Comparison of ENCODE assay signal across 16 cellular contexts in the genomic region with DNA sequence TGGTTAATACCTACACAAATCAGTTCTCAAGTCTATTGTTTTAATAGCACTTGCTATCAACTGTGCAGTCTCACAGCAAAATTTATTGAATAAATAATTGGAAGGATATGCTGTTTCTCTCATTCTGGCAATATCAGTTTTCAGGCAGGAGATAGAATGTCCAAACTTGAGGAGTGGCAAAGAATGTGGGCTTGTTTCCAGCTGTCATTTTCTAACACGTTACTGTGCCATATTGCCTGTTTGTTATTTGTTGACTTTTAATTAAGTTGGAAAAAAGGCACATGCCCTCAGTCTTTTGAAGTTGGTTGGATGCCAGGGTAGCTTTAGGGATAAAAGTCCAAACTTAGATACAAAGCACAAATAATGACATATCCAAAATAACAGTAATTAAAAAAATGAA. TPM values are rescaled to one million over a fixed set of nuclear protein-coding genes. Genes with fewer than 3 reads are reported as not detected.
DNase-seq lines count a peak whose midpoint lies in the region; ATAC-seq, FAIRE-seq and TF ChIP-seq lines count a peak whose summit lies in the region.
"Had no signal": no experiment of that assay in that cellular context is flagged by ENCODE, and none has a peak within 500 bp of the region (broad histone marks: within the 10 kb centered on the region; RNA-seq: fewer than 3 reads in every experiment).

No MANE protein-coding gene starts in this region.

- CTCF ChIA-PET in HepG2 (lab: Yijun Ruan, JAX; ENCODE audit: low intra/inter-chr PET ratio, low total read pairs), result no interaction called here

- no peaks in the 10 kb centered on the region for H3K27me3 ChIP-seq in liver (ENCODE audit: control insufficient read depth in 4 of 4, insufficient read depth in 4 of 4, low read length in 3 of 4)
- no peaks in the 10 kb centered on the region for H3K27me3 ChIP-seq in HepG2 (ENCODE audit: control insufficient read depth in 1 of 2, insufficient read depth in 2 of 2, low read length in 2 of 2)
- H3K27me3 ChIP-seq in hepatocyte, result no peaks in the 10 kb centered on the region
- H3K27me3 ChIP-seq: Peyer's patch had no signal

- no peaks in the 10 kb centered on the region for H4K20me1 ChIP-seq in HepG2 (ENCODE audit: insufficient read depth, low read length)
- no peaks in the 10 kb centered on the region for H4K20me1 ChIP-seq in hepatocyte (ENCODE audit: insufficient read depth, poor library complexity, severe bottlenecking)

- DNase-seq in HepG2 (ENCODE audit: low spot score) (no peak), NCI-H2171 treated with DMSO at 0.1 percent for 48 hours (lab: John Stamatoyannopoulos, UW) (peak; percentile 89), left kidney (ENCODE audit: low read depth, low spot score) (peak; percentile 56), anterior cingulate cortex (lab: John Stamatoyannopoulos, UW) (no peak), OCI-M1 (lab: John Stamatoyannopoulos, UW) (no peak), hepatocyte (ENCODE audit: low spot score) (no peak)
- DNase-seq: HFFc6; KG1; NCI-H1092 treated with DMSO at 0.1 percent for 48 hours; NCI-H2081 treated with DMSO at 0.1 percent for 48 hours; NK-92 treated with Interleukin-12 subunit alpha and Interleukin-12 subunit beta, amount 100 ng/mL, for 24 hours; Peyer's patch had no signal

- TF ChIP-seq CTCF in liver (IDR thresholded peaks at IDR 0.05; ENCODE audit: low read depth, low read length, missing input control), result no peak
- no peak for TF ChIP-seq CTCF in HepG2 (CRISPR knock-in tag; IDR thresholded peaks at IDR 0.05)
- TF ChIP-seq CTCF in hepatocyte (IDR thresholded peaks at IDR 0.05; ENCODE audit: poor library complexity), result no peak

- no peak for ATAC-seq in HepG2
- ATAC-seq: A549 had no signal

- H3K4me3 ChIP-seq in liver (ENCODE audit: low read depth in 1 of 3, low read length in 3 of 3) (no peak overlapping the region), HepG2 (replicated peaks in 1 of 3; ENCODE audit: insufficient read depth in 1 of 3, low read depth in 2 of 3, low read length in 3 of 3) (no peak overlapping the region), hepatocyte (no peak overlapping the region)
- H3K4me3 ChIP-seq: A549, Peyer's patch had no signal

- no peak for FAIRE-seq in HepG2 (lab: Jason Lieb, UNC)
- FAIRE-seq: H54 had no signal

- H3K79me2 ChIP-seq in HepG2 (ENCODE audit: insufficient read depth, low read length) (no peaks in the 10 kb centered on the region), hepatocyte (no peaks in the 10 kb centered on the region)

- no peaks in the 10 kb centered on the region for H3K36me3 ChIP-seq in liver (ENCODE audit: control insufficient read depth in 4 of 4, insufficient read depth in 3 of 4, low read depth in 1 of 4, low read length in 3 of 4)
- H3K36me3 ChIP-seq in HepG2 (replicated peaks in 1 of 2; ENCODE audit: control insufficient read depth in 1 of 2, insufficient read depth in 2 of 2, low read length in 2 of 2), result no peaks in the 10 kb centered on the region
- no peaks in the 10 kb centered on the region for H3K36me3 ChIP-seq in hepatocyte (replicated peaks; ENCODE audit: insufficient read depth, low read depth)
- H3K36me3 ChIP-seq: Peyer's patch had no signal

- 18% methylated on average over 1 of the region's 1 CpG for WGBS in liver
- 65% methylated on average over 1 of the region's 1 CpG for WGBS in HepG2 (ENCODE audit: low lambda C conversion rate)
- WGBS in hepatocyte (ENCODE audit: low lambda C conversion rate, missing lambda C conversion rate), result 56% methylated on average over 1 of the region's 1 CpG

- H3K4me1 ChIP-seq in liver (ENCODE audit: control insufficient read depth in 4 of 4, insufficient read depth in 4 of 4, low read length in 3 of 4) (peaks cover 5 to 31% (median 21%) of the 10 kb centered on the region in 4 donors), HepG2 (ENCODE audit: insufficient read depth, low read length) (peaks cover 22% of the 10 kb centered on the region), hepatocyte (ENCODE audit: insufficient read depth) (peaks cover 5% of the 10 kb centered on the region)
- H3K4me1 ChIP-seq: Peyer's patch had no signal

- H2AFZ ChIP-seq in HepG2 (ENCODE audit: low read length) (no peak overlapping the region), hepatocyte (no peak overlapping the region)

- TF ChIP-seq POLR2A in HepG2 (IDR thresholded peaks at IDR 0.05; ENCODE audit: insufficient read depth in 1 of 2, low read depth in 2 of 2, low read length in 2 of 2), result no peak

- H3K4me2 ChIP-seq in HepG2 (ENCODE audit: low read depth, low read length) (no peak overlapping the region), hepatocyte (no peak overlapping the region)
- H3K4me2 ChIP-seq: A549 had no signal

- BruUV-seq in HepG2 (replicated peaks; lab: Mats Ljungman, UMichigan), result no TSS peak

- POLR2A ChIA-PET in HepG2 (lab: Yijun Ruan, JAX), result no interaction called here

- no peak overlapping the region for H3K9ac ChIP-seq in liver (ENCODE audit: low read depth in 1 of 2, low read length in 2 of 2)
- no peak overlapping the region for H3K9ac ChIP-seq in HepG2 (ENCODE audit: insufficient read depth, low read depth, low read length)

- intact Hi-C loops in HepG2 (cut with micrococcal nuclease; ENCODE audit: unreplicated experiment), result no loop called here

- H3K27ac ChIP-seq in liver (ENCODE audit: low read depth in 1 of 2, low read length in 2 of 2) (peak overlapping the region in 1 of 2 donors; percentile 10), HepG2 (ENCODE audit: extremely low read length, insufficient read depth, low read length) (no peak overlapping the region), hepatocyte (no peak overlapping the region)
- H3K27ac ChIP-seq: A549, HL-60, Peyer's patch had no signal

- no peaks in the 10 kb centered on the region for H3K9me2 ChIP-seq in hepatocyte (replicated peaks; ENCODE audit: insufficient read depth)

- TF ChIP-seq RAD21 in liver (IDR thresholded peaks at IDR 0.05) (no peak), HepG2 (CRISPR knock-in tag; IDR thresholded peaks at IDR 0.05) (no peak)

- H3K9me3 ChIP-seq in liver (ENCODE audit: control insufficient read depth in 4 of 4, low read length in 3 of 4) (no peaks in the 10 kb centered on the region), HepG2 (ENCODE audit: low read length) (no peaks in the 10 kb centered on the region), hepatocyte (ENCODE audit: low read depth) (no peaks in the 10 kb centered on the region)
- H3K9me3 ChIP-seq: A549, Peyer's patch had no signal

- in situ Hi-C loops in HepG2 (cut with HindIII; ENCODE audit: extremely low pct_ligation_motif_present, low pct_unique_long_range_greater_than_20kb), result no loop called here

- TF ChIP-seq EP300 in HepG2 (IDR thresholded peaks at IDR 0.05; ENCODE audit: low read depth in 2 of 2, low read length in 2 of 2) (no peak), HepG2 (CRISPR knock-in tag; IDR thresholded peaks at IDR 0.05; ENCODE audit: borderline replicate concordance) (no peak)

TF ChIP-seq in liver, 16 proteins besides CTCF, POLR2A, EP300 and RAD21:
- TF ChIP-seq MAX (IDR thresholded peaks at IDR 0.05), result no peak
- TF ChIP-seq EGR1 (IDR thresholded peaks at IDR 0.05; ENCODE audit: low read depth in 2 of 2), result no peak
- TF ChIP-seq FOXA2 (IDR thresholded peaks at IDR 0.05), result no peak
- TF ChIP-seq YY1 (IDR thresholded peaks at IDR 0.05), result no peak
- peak; percentile 46 to 54 for TF ChIP-seq HNF4A (conservative IDR thresholded peaks at IDR 0.05)

TF ChIP-seq in HepG2, 621 proteins besides CTCF, POLR2A, EP300 and RAD21:
- no peak for TF ChIP-seq GPN1 (CRISPR knock-in tag; IDR thresholded peaks at IDR 0.05; ENCODE audit: borderline replicate concordance)
- no peak for TF ChIP-seq HMG20A (CRISPR knock-in tag; IDR thresholded peaks at IDR 0.05; ENCODE audit: borderline replicate concordance)
- no peak for TF ChIP-seq ZNF446 (CRISPR knock-in tag; IDR thresholded peaks at IDR 0.05)
- no peak for TF ChIP-seq POGZ (CRISPR knock-in tag; IDR thresholded peaks at IDR 0.05)
- no peak for TF ChIP-seq CBFB (CRISPR knock-in tag; IDR thresholded peaks at IDR 0.05)
- TF ChIP-seq ZFP36L1 (CRISPR knock-in tag; IDR thresholded peaks at IDR 0.05), result no peak
- no peak for TF ChIP-seq ZNF362 (CRISPR knock-in tag; IDR thresholded peaks at IDR 0.05; ENCODE audit: borderline replicate concordance)

RNA-seq across cellular contexts. Expression of gene MAGI2, which starts 52.2 kb away (rescaled TPM):
- total RNA-seq in liver (1 to 10 TPM in 1 of 2 donors, under 1 TPM in 1; 0.79 to 4.1 TPM), HepG2 (2016; rRNA removed; fragmentation: Illumina TruSeq; extraction: Trizol) (1.1 and 3.8 TPM in 2 replicates), hepatocyte (6.7 and 8.5 TPM in 2 replicates)
- polyA plus RNA-seq in liver (1 to 10 TPM in 1 of 2 donors, under 1 TPM in 1; 0.37 to 2.0 TPM), HepG2 (2011; rRNA removed) (1.5 and 1.6 TPM in 2 replicates), hepatocyte (3.1 and 52.5 TPM in 2 replicates)
- total RNA-seq in HepG2 (2016; cell fraction: cytosol; rRNA removed; fragmentation: Illumina TruSeq; extraction: Trizol; ENCODE audit: low read depth), result 1.1 and 2.1 TPM in 2 replicates
- 0.65 and 3.4 TPM in 2 replicates for total RNA-seq in HepG2 (2016; cell fraction: insoluble cytoplasmic fraction; rRNA removed; fragmentation: Illumina TruSeq; extraction: Trizol)
- 0.65 and 0.90 TPM in 2 replicates for total RNA-seq in HepG2 (2016; cell fraction: membrane; rRNA removed; fragmentation: Illumina TruSeq; extraction: Trizol)
- total RNA-seq in HepG2 (2016; cell fraction: nucleus; rRNA removed; fragmentation: Illumina TruSeq; extraction: Trizol), result 20.6 and 20.9 TPM in 2 replicates
- polyA plus RNA-seq in HepG2 (2011; cell fraction: cytosol; rRNA removed), result 0.38 and 0.53 TPM in 2 replicates
- polyA plus RNA-seq in HepG2 (2011; cell fraction: nucleus; rRNA removed), result 7.0 and 7.5 TPM in 2 replicates
- polyA plus RNA-seq in HepG2 (2012), result 2.3 and 2.4 TPM in 2 replicates
- polyA plus RNA-seq in HepG2 (2016; cell fraction: cytosol; fragmentation: Illumina TruSeq; extraction: Trizol; ENCODE audit: low read depth), result 0.12 and 0.24 TPM in 2 replicates
- polyA plus RNA-seq in HepG2 (2016; cell fraction: insoluble cytoplasmic fraction; fragmentation: Illumina TruSeq; extraction: Trizol; ENCODE audit: low read depth), result 0.50 and 0.87 TPM in 2 replicates
- polyA plus RNA-seq in HepG2 (2016; cell fraction: membrane; fragmentation: Illumina TruSeq; extraction: Trizol; ENCODE audit: low read depth), result 0.22 and 0.26 TPM in 2 replicates
- 1.8 and 3.0 TPM in 2 replicates for polyA plus RNA-seq in HepG2 (2016; cell fraction: nucleus; fragmentation: Illumina TruSeq; extraction: Trizol; ENCODE audit: insufficient read depth, low read depth)
- 10.6 TPM in 1 of 2 replicates, not detected in the other for polyA minus RNA-seq in HepG2 (2011; rRNA and poly(A)+ RNA removed; ENCODE audit: low replicate concordance)
- polyA minus RNA-seq in HepG2 (2011; cell fraction: cytosol; rRNA and poly(A)+ RNA removed), result 1.8 and 2.8 TPM in 2 replicates
- 162 and 170 TPM in 2 replicates for polyA minus RNA-seq in HepG2 (2011; cell fraction: nucleus; rRNA and poly(A)+ RNA removed)

Comparison
In these comparisons a context has a peak if more than half of its experiments do, and no peak if none do; other contexts are left out.
1. DNase-seq: peak in NCI-H2171 treated with DMSO at 0.1 percent for 48 hours (single experiment) and left kidney (single experiment); none in HepG2 (single experiment), anterior cingulate cortex (0 of 58), OCI-M1 (single experiment) and hepatocyte (single experiment).